ENCODE assay signal across 3 cellular contexts in the genomic region with DNA sequence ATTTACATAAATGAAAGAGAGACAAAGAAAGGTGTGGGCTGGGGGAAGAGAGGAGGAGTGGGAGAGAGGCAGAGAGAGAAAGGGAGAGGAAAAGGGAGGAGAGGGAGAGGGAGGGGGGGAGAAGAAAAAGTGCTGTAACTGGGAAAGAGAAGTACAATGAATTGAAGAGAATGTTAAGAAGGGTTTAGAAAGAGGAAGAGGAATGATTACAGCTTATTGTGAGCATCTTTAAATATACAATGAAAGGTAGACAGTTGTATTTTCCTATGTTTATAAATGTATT.
TF ChIP-seq lines count a peak whose summit lies in the region.

No MANE protein-coding gene starts in this region.

TF ChIP-seq in SK-N-SH, 30 proteins besides CTCF, POLR2A, EP300 and RAD21:
- TF ChIP-seq RXRA (IDR thresholded peaks at IDR 0.05; ENCODE audit: borderline replicate concordance, low read depth) = no peak
- TF ChIP-seq RFX5 (IDR thresholded peaks at IDR 0.05; ENCODE audit: low read length) = no peak
- TF ChIP-seq MEF2A (IDR thresholded peaks at IDR 0.05; ENCODE audit: borderline replicate concordance, low read depth) = no peak
- no peak for TF ChIP-seq GATA2 (CRISPR knock-in tag; IDR thresholded peaks at IDR 0.05)
- no peak for TF ChIP-seq FOXJ3 (CRISPR knock-in tag; IDR thresholded peaks at IDR 0.05)
- no peak for TF ChIP-seq TEAD4 (IDR thresholded peaks at IDR 0.05; ENCODE audit: borderline replicate concordance, insufficient read depth)
- TF ChIP-seq JUND (IDR thresholded peaks at IDR 0.05) = no peak
- no peak for TF ChIP-seq SMC3 (IDR thresholded peaks at IDR 0.05; ENCODE audit: low read depth, low read length)
- TF ChIP-seq, protein P1, sequence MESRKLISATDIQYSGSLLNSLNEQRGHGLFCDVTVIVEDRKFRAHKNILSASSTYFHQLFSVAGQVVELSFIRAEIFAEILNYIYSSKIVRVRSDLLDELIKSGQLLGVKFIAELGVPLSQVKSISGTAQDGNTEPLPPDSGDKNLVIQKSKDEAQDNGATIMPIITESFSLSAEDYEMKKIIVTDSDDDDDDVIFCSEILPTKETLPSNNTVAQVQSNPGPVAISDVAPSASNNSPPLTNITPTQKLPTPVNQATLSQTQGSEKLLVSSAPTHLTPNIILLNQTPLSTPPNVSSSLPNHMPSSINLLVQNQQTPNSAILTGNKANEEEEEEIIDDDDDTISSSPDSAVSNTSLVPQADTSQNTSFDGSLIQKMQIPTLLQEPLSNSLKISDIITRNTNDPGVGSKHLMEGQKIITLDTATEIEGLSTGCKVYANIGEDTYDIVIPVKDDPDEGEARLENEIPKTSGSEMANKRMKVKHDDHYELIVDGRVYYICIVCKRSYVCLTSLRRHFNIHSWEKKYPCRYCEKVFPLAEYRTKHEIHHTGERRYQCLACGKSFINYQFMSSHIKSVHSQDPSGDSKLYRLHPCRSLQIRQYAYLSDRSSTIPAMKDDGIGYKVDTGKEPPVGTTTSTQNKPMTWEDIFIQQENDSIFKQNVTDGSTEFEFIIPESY (IDR thresholded peaks at IDR 0.05; ENCODE audit: borderline replicate concordance, low read depth) = no peak
- TF ChIP-seq, protein P2, sequence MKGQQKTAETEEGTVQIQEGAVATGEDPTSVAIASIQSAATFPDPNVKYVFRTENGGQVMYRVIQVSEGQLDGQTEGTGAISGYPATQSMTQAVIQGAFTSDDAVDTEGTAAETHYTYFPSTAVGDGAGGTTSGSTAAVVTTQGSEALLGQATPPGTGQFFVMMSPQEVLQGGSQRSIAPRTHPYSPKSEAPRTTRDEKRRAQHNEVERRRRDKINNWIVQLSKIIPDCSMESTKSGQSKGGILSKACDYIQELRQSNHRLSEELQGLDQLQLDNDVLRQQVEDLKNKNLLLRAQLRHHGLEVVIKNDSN (IDR thresholded peaks at IDR 0.05; ENCODE audit: borderline replicate concordance, low read depth) = no peak
- TF ChIP-seq CHD2 (IDR thresholded peaks at IDR 0.05; ENCODE audit: low read length, partially characterized antibody) = no peak
- no peak for TF ChIP-seq MXI1 (IDR thresholded peaks at IDR 0.05; ENCODE audit: low read depth, low read length)
- TF ChIP-seq SIN3A (IDR thresholded peaks at IDR 0.05; ENCODE audit: borderline replicate concordance, low read depth, low read length) = no peak

TF ChIP-seq in SK-N-SH treated with all-trans-retinoic acid at 6 μM for 48 hours, 23 proteins besides CTCF, POLR2A, EP300 and RAD21:
- no peak for TF ChIP-seq ZNF8 (CRISPR knock-in tag; IDR thresholded peaks at IDR 0.05)
- TF ChIP-seq ZNF70 (CRISPR knock-in tag; IDR thresholded peaks at IDR 0.05) = no peak
- TF ChIP-seq, protein P3, sequence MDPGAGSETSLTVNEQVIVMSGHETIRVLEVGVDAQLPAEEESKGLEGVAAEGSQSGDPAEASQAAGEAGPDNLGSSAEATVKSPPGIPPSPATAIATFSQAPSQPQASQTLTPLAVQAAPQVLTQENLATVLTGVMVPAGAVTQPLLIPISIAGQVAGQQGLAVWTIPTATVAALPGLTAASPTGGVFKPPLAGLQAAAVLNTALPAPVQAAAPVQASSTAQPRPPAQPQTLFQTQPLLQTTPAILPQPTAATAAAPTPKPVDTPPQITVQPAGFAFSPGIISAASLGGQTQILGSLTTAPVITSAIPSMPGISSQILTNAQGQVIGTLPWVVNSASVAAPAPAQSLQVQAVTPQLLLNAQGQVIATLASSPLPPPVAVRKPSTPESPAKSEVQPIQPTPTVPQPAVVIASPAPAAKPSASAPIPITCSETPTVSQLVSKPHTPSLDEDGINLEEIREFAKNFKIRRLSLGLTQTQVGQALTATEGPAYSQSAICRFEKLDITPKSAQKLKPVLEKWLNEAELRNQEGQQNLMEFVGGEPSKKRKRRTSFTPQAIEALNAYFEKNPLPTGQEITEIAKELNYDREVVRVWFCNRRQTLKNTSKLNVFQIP (CRISPR knock-in tag; IDR thresholded peaks at IDR 0.05; ENCODE audit: borderline replicate concordance, low read depth) = no peak
- TF ChIP-seq ZFP30 (CRISPR knock-in tag; IDR thresholded peaks at IDR 0.05) = no peak
- TF ChIP-seq, protein P4, sequence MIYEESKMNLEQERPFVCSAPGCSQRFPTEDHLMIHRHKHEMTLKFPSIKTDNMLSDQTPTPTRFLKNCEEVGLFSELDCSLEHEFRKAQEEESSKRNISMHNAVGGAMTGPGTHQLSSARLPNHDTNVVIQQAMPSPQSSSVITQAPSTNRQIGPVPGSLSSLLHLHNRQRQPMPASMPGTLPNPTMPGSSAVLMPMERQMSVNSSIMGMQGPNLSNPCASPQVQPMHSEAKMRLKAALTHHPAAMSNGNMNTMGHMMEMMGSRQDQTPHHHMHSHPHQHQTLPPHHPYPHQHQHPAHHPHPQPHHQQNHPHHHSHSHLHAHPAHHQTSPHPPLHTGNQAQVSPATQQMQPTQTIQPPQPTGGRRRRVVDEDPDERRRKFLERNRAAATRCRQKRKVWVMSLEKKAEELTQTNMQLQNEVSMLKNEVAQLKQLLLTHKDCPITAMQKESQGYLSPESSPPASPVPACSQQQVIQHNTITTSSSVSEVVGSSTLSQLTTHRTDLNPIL (CRISPR knock-in tag; IDR thresholded peaks at IDR 0.05; ENCODE audit: low read depth) = no peak
- no peak for TF ChIP-seq TCF4 (CRISPR knock-in tag; IDR thresholded peaks at IDR 0.05; ENCODE audit: borderline replicate concordance)
- TF ChIP-seq, protein P5, sequence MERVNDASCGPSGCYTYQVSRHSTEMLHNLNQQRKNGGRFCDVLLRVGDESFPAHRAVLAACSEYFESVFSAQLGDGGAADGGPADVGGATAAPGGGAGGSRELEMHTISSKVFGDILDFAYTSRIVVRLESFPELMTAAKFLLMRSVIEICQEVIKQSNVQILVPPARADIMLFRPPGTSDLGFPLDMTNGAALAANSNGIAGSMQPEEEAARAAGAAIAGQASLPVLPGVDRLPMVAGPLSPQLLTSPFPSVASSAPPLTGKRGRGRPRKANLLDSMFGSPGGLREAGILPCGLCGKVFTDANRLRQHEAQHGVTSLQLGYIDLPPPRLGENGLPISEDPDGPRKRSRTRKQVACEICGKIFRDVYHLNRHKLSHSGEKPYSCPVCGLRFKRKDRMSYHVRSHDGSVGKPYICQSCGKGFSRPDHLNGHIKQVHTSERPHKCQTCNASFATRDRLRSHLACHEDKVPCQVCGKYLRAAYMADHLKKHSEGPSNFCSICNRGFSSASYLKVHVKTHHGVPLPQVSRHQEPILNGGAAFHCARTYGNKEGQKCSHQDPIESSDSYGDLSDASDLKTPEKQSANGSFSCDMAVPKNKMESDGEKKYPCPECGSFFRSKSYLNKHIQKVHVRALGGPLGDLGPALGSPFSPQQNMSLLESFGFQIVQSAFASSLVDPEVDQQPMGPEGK (CRISPR knock-in tag; IDR thresholded peaks at IDR 0.05; ENCODE audit: borderline replicate concordance) = no peak
- TF ChIP-seq ESRRG (CRISPR knock-in tag; IDR thresholded peaks at IDR 0.05) = no peak
- TF ChIP-seq SNAI2 (CRISPR knock-in tag; IDR thresholded peaks at IDR 0.05) = no peak
- TF ChIP-seq BACH2 (CRISPR knock-in tag; IDR thresholded peaks at IDR 0.05; ENCODE audit: borderline replicate concordance) = no peak
- TF ChIP-seq CSDC2 (CRISPR knock-in tag; IDR thresholded peaks at IDR 0.05) = no peak
- TF ChIP-seq RARB (CRISPR knock-in tag; IDR thresholded peaks at IDR 0.05) = no peak

TF ChIP-seq in endothelial cell of umbilical vein, 7 proteins besides CTCF, POLR2A, EP300 and RAD21:
- TF ChIP-seq GATA2 (IDR thresholded peaks at IDR 0.05; ENCODE audit: insufficient read depth, insufficient read length, low read depth, low read length) (no peak), EZH2 (IDR thresholded peaks at IDR 0.05; ENCODE audit: borderline replicate concordance, low read depth, low read length, severe bottlenecking) (no peak), FOS (IDR thresholded peaks at IDR 0.05; ENCODE audit: borderline replicate concordance, insufficient read depth, low read length) (no peak)
- TF ChIP-seq, protein P6, sequence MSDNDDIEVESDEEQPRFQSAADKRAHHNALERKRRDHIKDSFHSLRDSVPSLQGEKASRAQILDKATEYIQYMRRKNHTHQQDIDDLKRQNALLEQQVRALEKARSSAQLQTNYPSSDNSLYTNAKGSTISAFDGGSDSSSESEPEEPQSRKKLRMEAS (IDR thresholded peaks at IDR 0.05; ENCODE audit: insufficient read depth, insufficient read length) = no peak
